In genomic region chr10:107834706-107835105, GRCh38 we compare ENCODE assay signal across 15 cellular contexts.
DNase-seq lines count a peak whose midpoint lies in the region; ATAC-seq and TF ChIP-seq lines count a peak whose summit lies in the region.
"Had no signal": no experiment of that assay in that cellular context is flagged by ENCODE, and none has a peak within 500 bp of the region (broad histone marks: within the 10 kb centered on the region; RNA-seq: fewer than 3 reads in every experiment).

No MANE protein-coding gene starts in this region.

- no peak for TF ChIP-seq CTCF in MCF 10A (IDR thresholded peaks at IDR 0.05; ENCODE audit: unreplicated experiment)
- TF ChIP-seq CTCF in breast epithelium (IDR thresholded peaks at IDR 0.05) = no peak
- no peak for TF ChIP-seq CTCF in epithelial cell of esophagus (IDR thresholded peaks at IDR 0.05; ENCODE audit: insufficient read depth, low read depth, low read length, missing control alignments)
- no peak for TF ChIP-seq CTCF in transverse colon (IDR thresholded peaks at IDR 0.05)
- TF ChIP-seq CTCF in heart left ventricle (IDR thresholded peaks at IDR 0.05) = no peak

- POLR2A ChIA-PET in MCF 10A (lab: Yijun Ruan, JAX) = interaction anchor here (0.6 to 0.7 kb wide), 2 partner anchors 1195 to 1769 kb away, joined by 4 read pairs; no protein-coding TSS in a partner anchor

- intact Hi-C loops in MCF 10A (cut with micrococcal nuclease) (no loop called here), breast epithelium (cut with DNase I; ENCODE audit: low total_unique reads) (no loop called here), transverse colon (cut with DNase I; ENCODE audit: low total_unique reads) (no loop called here), heart left ventricle (cut with DNase I) (no loop called here)

- no peak overlapping the region for H3K4me3 Mint-ChIP-seq in MCF 10A (ENCODE audit: unreplicated experiment)
- H3K4me3 Mint-ChIP-seq: HFFc6 had no signal

- no peaks in the 10 kb centered on the region for H3K9me3 Mint-ChIP-seq in MCF 10A (ENCODE audit: unreplicated experiment)

- H3K36me3 ChIP-seq in breast epithelium = no peaks in the 10 kb centered on the region
- H3K36me3 ChIP-seq in transverse colon = no peaks in the 10 kb centered on the region
- no peaks in the 10 kb centered on the region for H3K36me3 ChIP-seq in heart left ventricle
- H3K36me3 ChIP-seq: BLaER1, HAP-1 had no signal

- H3K36me3 Mint-ChIP-seq in MCF 10A (ENCODE audit: insufficient read depth, unreplicated experiment) = no peaks in the 10 kb centered on the region

- H3K27me3 ChIP-seq in breast epithelium = no peaks in the 10 kb centered on the region
- no peaks in the 10 kb centered on the region for H3K27me3 ChIP-seq in transverse colon
- no peaks in the 10 kb centered on the region for H3K27me3 ChIP-seq in heart left ventricle
- H3K27me3 ChIP-seq: BLaER1 had no signal

- no peaks in the 10 kb centered on the region for H3K27me3 Mint-ChIP-seq in MCF 10A (ENCODE audit: insufficient read depth, unreplicated experiment)

- H3K4me3 ChIP-seq in breast epithelium (no peak overlapping the region), epithelial cell of esophagus (ENCODE audit: low read length) (no peak overlapping the region), transverse colon (no peak overlapping the region), heart left ventricle (no peak overlapping the region)
- H3K4me3 ChIP-seq: BLaER1, HAP-1 had no signal

- no peak overlapping the region for H3K27ac ChIP-seq in breast epithelium
- no peak overlapping the region for H3K27ac ChIP-seq in transverse colon
- H3K27ac ChIP-seq in heart left ventricle = no peak overlapping the region
- H3K27ac ChIP-seq: 22Rv1, BLaER1, HL-60 had no signal

- no peak for ATAC-seq in HG02642 (IDR thresholded peaks at IDR 0.05; ENCODE audit: poor library complexity, unreplicated experiment)
- no peak for ATAC-seq in heart left ventricle

- no TSS peak for BruUV-seq in MCF 10A (replicated peaks; lab: Mats Ljungman, UMichigan)

- CTCF ChIA-PET in MCF 10A (lab: Yijun Ruan, JAX) = interaction anchor here (0.6 to 2.4 kb wide), 4 partner anchors 34 to 1130 kb away, joined by 3 to 6 read pairs (median 3); no protein-coding TSS in a partner anchor

- H3K9me3 ChIP-seq in breast epithelium (no peaks in the 10 kb centered on the region), transverse colon (no peaks in the 10 kb centered on the region), heart left ventricle (no peaks in the 10 kb centered on the region)
- H3K9me3 ChIP-seq: BLaER1, HAP-1 had no signal

- in situ Hi-C loops in transverse colon (cut with MboI; ENCODE audit: low pct_ligation_motif_present in 1 of 4, low pct_unique_long_range_greater_than_20kb in 1 of 4, low sequenced_read_pairs in 3 of 4) = no loop called here

- 77 to 78% methylated on average over 1 of the region's 1 CpG for WGBS in transverse colon (ENCODE audit: low coverage in 1 of 2), 2 donors
- 61 to 84% (median 77%) methylated on average over 1 of the region's 1 CpG for WGBS in heart left ventricle, 4 donors

- H3K4me1 Mint-ChIP-seq in MCF 10A (ENCODE audit: insufficient read depth, unreplicated experiment) = peaks cover 14% of the 10 kb centered on the region

- TF ChIP-seq EP300 in transverse colon (IDR thresholded peaks at IDR 0.05; ENCODE audit: low read depth) = no peak

- TF ChIP-seq POLR2A in breast epithelium (IDR thresholded peaks at IDR 0.05) = no peak
- TF ChIP-seq POLR2A in transverse colon (IDR thresholded peaks at IDR 0.05) = no peak
- no peak for TF ChIP-seq POLR2A in heart left ventricle (IDR thresholded peaks at IDR 0.05)

- DNase-seq in MCF 10A (ENCODE audit: unreplicated experiment) (peak; percentile 60), breast epithelium (ENCODE audit: low spot score in 2 of 2) (no peak), RPMI7951 (ENCODE audit: low read depth) (peak; percentile 39), epithelial cell of esophagus (ENCODE audit: low read depth) (peak; percentile 48), cortex of kidney (lab: John Stamatoyannopoulos, UW) (no peak), transverse colon (no peak), heart left ventricle (no peak)
- DNase-seq: AML-193, DMS53, HFFc6 had no signal

- peak overlapping the region; percentile 6 for H3K27ac Mint-ChIP-seq in MCF 10A (ENCODE audit: low read depth, unreplicated experiment)
- H3K27ac Mint-ChIP-seq: HFFc6 had no signal

- H3K4me1 ChIP-seq in breast epithelium (no peaks in the 10 kb centered on the region), transverse colon (no peaks in the 10 kb centered on the region), heart left ventricle (no peaks in the 10 kb centered on the region)
- H3K4me1 ChIP-seq: HAP-1 had no signal

Comparison
In these comparisons a context has a peak if more than half of its experiments do, and no peak if none do; other contexts are left out.
1. DNase-seq: peak in MCF 10A (single experiment), RPMI7951 (single experiment) and epithelial cell of esophagus (single experiment); none in breast epithelium (0 of 2), cortex of kidney (single experiment), transverse colon (single experiment) and heart left ventricle (0 of 5).